In genomic region chr4:101163936-101164335, GRCh38 we compare ENCODE assay signal across 1 cellular context.
TF ChIP-seq lines count a peak whose summit lies in the region.

No MANE protein-coding gene starts in this region.

TF ChIP-seq in IMR-90, 13 proteins besides CTCF, POLR2A, EP300 and RAD21 (continued from another document):
- no peak for TF ChIP-seq ELK1 (IDR thresholded peaks at IDR 0.05; ENCODE audit: borderline replicate concordance, low read depth, low read length)
